Comparison of ENCODE assay signal across 11 cellular contexts in the genomic region with DNA sequence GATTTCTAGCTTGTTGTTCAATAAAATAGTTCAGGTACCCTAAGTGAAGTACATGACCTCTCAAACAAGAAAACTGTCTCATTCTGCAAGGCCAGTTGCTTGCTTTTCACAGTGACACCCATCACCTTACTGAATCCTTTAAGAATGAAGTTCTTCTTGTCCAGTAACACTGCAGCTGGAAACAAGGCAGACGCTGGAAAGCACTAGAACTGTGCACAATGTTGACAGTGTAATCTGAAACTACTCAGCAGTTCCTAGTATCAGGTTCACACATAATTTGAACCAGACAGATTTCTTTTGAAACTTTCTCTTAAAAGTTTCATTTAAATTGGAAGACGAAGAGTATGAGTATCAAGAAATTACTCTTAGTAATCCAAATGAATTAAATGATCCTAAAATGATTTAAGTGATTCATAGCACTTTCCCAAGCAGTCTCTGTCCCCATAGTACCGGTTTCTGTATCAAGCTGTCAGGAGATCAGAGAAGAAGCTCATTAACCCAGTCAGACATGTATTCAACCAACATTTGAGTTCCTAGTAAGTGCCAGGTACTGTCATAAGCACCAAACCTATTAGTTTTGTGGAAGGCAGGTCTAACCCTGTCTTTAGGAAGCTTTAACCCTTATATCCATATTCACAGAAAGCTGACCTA.
A peak's percentile ranks its signal among the peaks of the same experiment; 100 is the strongest.
DNase-seq lines count a peak whose midpoint lies in the region; TF ChIP-seq lines count a peak whose summit lies in the region.
"Had no signal": no experiment of that assay in that cellular context is flagged by ENCODE, and none has a peak within 500 bp of the region (broad histone marks: within the 10 kb centered on the region; RNA-seq: fewer than 3 reads in every experiment).

No MANE protein-coding gene starts in this region.

- peaks cover 36% of the 10 kb centered on the region for H3K4me1 ChIP-seq in GM23248 (ENCODE audit: insufficient read depth)

- WGBS in GM23248 (ENCODE audit: low coverage in 1 of 2, low lambda C conversion rate in 2 of 2, missing lambda C conversion rate in 2 of 2), 2 experiments = 29 to 33% methylated on average over 3 of the region's 3 CpGs

- no peaks in the 10 kb centered on the region for H4K20me1 ChIP-seq in GM23248 (ENCODE audit: insufficient read depth)

- H3K9me3 ChIP-seq in GM23248 (ENCODE audit: low read depth) = no peaks in the 10 kb centered on the region

- H3K9me3 Mint-ChIP-seq in osteocyte (ENCODE audit: unreplicated experiment) = no peaks in the 10 kb centered on the region
- H3K9me3 Mint-ChIP-seq in activated CD4-positive, alpha-beta memory T cell treated with anti-CD3 and anti-CD28 coated beads for 36 hours = no peaks in the 10 kb centered on the region

- no peaks in the 10 kb centered on the region for H3K36me3 Mint-ChIP-seq in osteocyte (ENCODE audit: unreplicated experiment)
- no peaks in the 10 kb centered on the region for H3K36me3 Mint-ChIP-seq in activated CD4-positive, alpha-beta memory T cell treated with anti-CD3 and anti-CD28 coated beads for 36 hours

- POLR2A ChIA-PET in activated CD4-positive, alpha-beta memory T cell treated with anti-CD3 and anti-CD28 coated beads for 36 hours (lab: Charles Lee) = no interaction called here

- no peak overlapping the region for H3K27ac ChIP-seq in GM23248

- H3K4me2 ChIP-seq in GM23248 (ENCODE audit: unreplicated experiment) = no peak overlapping the region

- H3K36me3 ChIP-seq in GM23248 (ENCODE audit: low read depth) = no peaks in the 10 kb centered on the region

- no peak overlapping the region for H2AFZ ChIP-seq in GM23248

- peak; percentile 30 for DNase-seq in GM23248
- peak; percentile 71 for DNase-seq in NCI-H2171 treated with DMSO at 0.1 percent for 48 hours (lab: John Stamatoyannopoulos, UW)
- DNase-seq in choroid plexus epithelial cell (ENCODE audit: low read depth) = peak; percentile 84
- DNase-seq in osteocyte (ENCODE audit: extremely low spot score, unreplicated experiment) = no peak
- no peak for DNase-seq in COLO829 (ENCODE audit: low spot score)
- no peak for DNase-seq in activated CD4-positive, alpha-beta memory T cell treated with anti-CD3 and anti-CD28 coated beads for 36 hours
- no peak for DNase-seq in AG08396 (ENCODE audit: low spot score)
- no peak for DNase-seq in effector CD8-positive, alpha-beta T cell (lab: John Stamatoyannopoulos, UW)
- DNase-seq: activated CD8-positive, alpha-beta memory T cell treated with anti-CD3 and anti-CD28 coated beads, Interleukin-2, amount 50 U/mL, for 4 hours; stimulated activated naive CD4-positive, alpha-beta T cell had no signal

- H3K79me2 ChIP-seq in GM23248 (ENCODE audit: insufficient read depth) = no peaks in the 10 kb centered on the region

- H3K27me3 Mint-ChIP-seq in osteocyte (ENCODE audit: unreplicated experiment) = no peaks in the 10 kb centered on the region
- peaks cover 10% of the 10 kb centered on the region for H3K27me3 Mint-ChIP-seq in activated CD4-positive, alpha-beta memory T cell treated with anti-CD3 and anti-CD28 coated beads for 36 hours

- CTCF ChIA-PET in activated CD4-positive, alpha-beta memory T cell treated with anti-CD3 and anti-CD28 coated beads for 36 hours (lab: Charles Lee) = no interaction called here

- H3K4me3 ChIP-seq in GM23248 (no peak overlapping the region), choroid plexus epithelial cell (ENCODE audit: low read depth, low read length) (no peak overlapping the region)
- H3K4me3 ChIP-seq: skin epidermis had no signal

- H3K27me3 ChIP-seq in GM23248 (replicated peaks; ENCODE audit: insufficient read depth) = no peaks in the 10 kb centered on the region

- no peak for TF ChIP-seq CTCF in choroid plexus epithelial cell (conservative IDR thresholded peaks at IDR 0.05; ENCODE audit: low read depth, low read length)
- no peak for TF ChIP-seq CTCF in osteocyte (IDR thresholded peaks at IDR 0.05)

- H3K27ac Mint-ChIP-seq in osteocyte (ENCODE audit: unreplicated experiment) = peak overlapping the region; percentile 92
- H3K27ac Mint-ChIP-seq in activated CD4-positive, alpha-beta memory T cell treated with anti-CD3 and anti-CD28 coated beads for 36 hours = no peak overlapping the region

- in situ Hi-C loops in GM23248 (cut with MboI) = no loop called here

- no peaks in the 10 kb centered on the region for H3K9me2 ChIP-seq in GM23248 (ENCODE audit: insufficient read depth)

- intact Hi-C loops in activated CD4-positive, alpha-beta memory T cell treated with anti-CD3 and anti-CD28 coated beads for 36 hours (cut with micrococcal nuclease) = no loop called here

- H3K4me3 Mint-ChIP-seq in osteocyte (ENCODE audit: unreplicated experiment) = peak overlapping the region; percentile 47
- no peak overlapping the region for H3K4me3 Mint-ChIP-seq in activated CD4-positive, alpha-beta memory T cell treated with anti-CD3 and anti-CD28 coated beads for 36 hours

- H3K9ac ChIP-seq in GM23248 = no peak overlapping the region

- H3F3A ChIP-seq in GM23248 (ENCODE audit: insufficient read depth) = 0 out of 2 replicates have a peak, but pooled peaks cover 8% of the 10 kb centered on the region

- peaks cover 69% of the 10 kb centered on the region for H3K4me1 Mint-ChIP-seq in osteocyte (ENCODE audit: unreplicated experiment)
- no peaks in the 10 kb centered on the region for H3K4me1 Mint-ChIP-seq in activated CD4-positive, alpha-beta memory T cell treated with anti-CD3 and anti-CD28 coated beads for 36 hours (ENCODE audit: low read depth)

Comparison
In these comparisons a context has a peak if more than half of its experiments do, and no peak if none do; other contexts are left out.
1. DNase-seq: peak in GM23248 (single experiment), NCI-H2171 treated with DMSO at 0.1 percent for 48 hours (single experiment) and choroid plexus epithelial cell (single experiment); none in osteocyte (single experiment), COLO829 (single experiment), activated CD4-positive, alpha-beta memory T cell treated with anti-CD3 and anti-CD28 coated beads for 36 hours (single experiment), AG08396 (single experiment) and effector CD8-positive, alpha-beta T cell (single experiment).